ENCODE assay signal across 11 cellular contexts in genomic region chr10:124693396-124693795, GRCh38. TPM values are rescaled to one million over a fixed set of nuclear protein-coding genes. Genes with fewer than 3 reads are reported as not detected.
DNase-seq lines count a peak whose midpoint lies in the region; ATAC-seq and TF ChIP-seq lines count a peak whose summit lies in the region.
"Had no signal": no experiment of that assay in that cellular context is flagged by ENCODE, and none has a peak within 500 bp of the region (broad histone marks: within the 10 kb centered on the region; RNA-seq: fewer than 3 reads in every experiment).

No MANE protein-coding gene starts in this region.

- H3K4me1 ChIP-seq in CD8-positive, alpha-beta T cell (ENCODE audit: insufficient read depth, low read length) = peaks cover 65% of the 10 kb centered on the region

- in situ Hi-C loops in KBM-7 (cut with MboI; ENCODE audit: low pct_unique_long_range_greater_than_20kb, low sequenced_read_pairs) = no loop called here

- DNase-seq in CD8-positive, alpha-beta T cell = no peak
- DNase-seq in NCI-H187 treated with DMSO at 0.1 percent for 48 hours (lab: John Stamatoyannopoulos, UW) = peak; percentile 63
- no peak for DNase-seq in activated naive CD8-positive, alpha-beta T cell treated with anti-CD3 and anti-CD28 coated beads for 36 hours
- DNase-seq in naive B cell = no peak
- DNase-seq in ecto neural progenitor cell (ENCODE audit: low spot score) = no peak
- no peak for DNase-seq in KBM-7
- DNase-seq: activated effector memory CD4-positive, alpha-beta T cell treated with anti-CD3 and anti-CD28 coated beads, Interleukin-2, amount 50 U/mL, for 16 hours; GM23248; retina had no signal

- no peak overlapping the region for H3K27ac ChIP-seq in CD8-positive, alpha-beta T cell (ENCODE audit: low read depth, low read length)
- H3K27ac ChIP-seq: GM23248 had no signal

- H3K27ac Mint-ChIP-seq in CD8-positive, alpha-beta T cell = peak overlapping the region; percentile 87
- H3K27ac Mint-ChIP-seq in activated naive CD8-positive, alpha-beta T cell treated with anti-CD3 and anti-CD28 coated beads for 36 hours = peak overlapping the region; percentile 65
- peak overlapping the region; percentile 93 to 99 (median 96) for H3K27ac Mint-ChIP-seq in naive B cell

- H3K36me3 Mint-ChIP-seq in CD8-positive, alpha-beta T cell = peaks cover 49% of the 10 kb centered on the region
- H3K36me3 Mint-ChIP-seq in activated naive CD8-positive, alpha-beta T cell treated with anti-CD3 and anti-CD28 coated beads for 36 hours = peaks cover 23% of the 10 kb centered on the region
- H3K36me3 Mint-ChIP-seq in naive B cell = peaks cover 9 to 15% of the 10 kb centered on the region in 2 donors

- POLR2A ChIA-PET in CD8-positive, alpha-beta T cell (lab: Charles Lee) = interaction anchor here (1.1 to 1.4 kb wide), 2 partner anchors 15 to 52 kb away, joined by 3 read pairs; no protein-coding TSS in a partner anchor

- H3K9me3 ChIP-seq in CD8-positive, alpha-beta T cell (ENCODE audit: low read length) = no peaks in the 10 kb centered on the region

- no peak for ATAC-seq in CD8-positive, alpha-beta T cell
- ATAC-seq in naive B cell (ENCODE audit: low read depth in 2 of 2) = no peak
- ATAC-seq in HG02981 (IDR thresholded peaks at IDR 0.05; ENCODE audit: unreplicated experiment) = no peak
- no peak for ATAC-seq in GM19455 (IDR thresholded peaks at IDR 0.05; ENCODE audit: unreplicated experiment)

- H3K27me3 ChIP-seq in CD8-positive, alpha-beta T cell (ENCODE audit: insufficient read depth, low read length) = no peaks in the 10 kb centered on the region

- no peaks in the 10 kb centered on the region for H3K9me3 Mint-ChIP-seq in CD8-positive, alpha-beta T cell
- no peaks in the 10 kb centered on the region for H3K9me3 Mint-ChIP-seq in activated naive CD8-positive, alpha-beta T cell treated with anti-CD3 and anti-CD28 coated beads for 36 hours
- no peaks in the 10 kb centered on the region for H3K9me3 Mint-ChIP-seq in naive B cell

- no peak overlapping the region for H3K4me3 ChIP-seq in CD8-positive, alpha-beta T cell (ENCODE audit: low read depth, low read length)
- H3K4me3 ChIP-seq: GM23248 had no signal

- intact Hi-C loops in CD8-positive, alpha-beta T cell (cut with DNase I, micrococcal nuclease) = no loop called here

- H3K36me3 ChIP-seq in CD8-positive, alpha-beta T cell (ENCODE audit: insufficient read depth, low read length) = peaks cover 4% of the 10 kb centered on the region

- peaks cover 82% of the 10 kb centered on the region for H3K4me1 Mint-ChIP-seq in CD8-positive, alpha-beta T cell (ENCODE audit: low read depth)
- H3K4me1 Mint-ChIP-seq in activated naive CD8-positive, alpha-beta T cell treated with anti-CD3 and anti-CD28 coated beads for 36 hours = peaks cover 72% of the 10 kb centered on the region
- peaks cover 54 to 78% (median 71%) of the 10 kb centered on the region in 3 donors for H3K4me1 Mint-ChIP-seq in naive B cell

- CTCF ChIA-PET in CD8-positive, alpha-beta T cell (lab: Charles Lee) = interaction anchor here (1.0 to 2.0 kb wide), 5 partner anchors 9 to 52 kb away, joined by 3 to 12 read pairs (median 6); no protein-coding TSS in a partner anchor

- TF ChIP-seq CTCF in CD8-positive, alpha-beta T cell (IDR thresholded peaks at IDR 0.05) = no peak

- no peaks in the 10 kb centered on the region for H3K27me3 Mint-ChIP-seq in CD8-positive, alpha-beta T cell (ENCODE audit: low read depth)
- H3K27me3 Mint-ChIP-seq in activated naive CD8-positive, alpha-beta T cell treated with anti-CD3 and anti-CD28 coated beads for 36 hours = no peaks in the 10 kb centered on the region
- no peaks in the 10 kb centered on the region for H3K27me3 Mint-ChIP-seq in naive B cell

- H3K4me3 Mint-ChIP-seq in CD8-positive, alpha-beta T cell = no peak overlapping the region
- H3K4me3 Mint-ChIP-seq in activated naive CD8-positive, alpha-beta T cell treated with anti-CD3 and anti-CD28 coated beads for 36 hours = no peak overlapping the region
- H3K4me3 Mint-ChIP-seq in naive B cell = peak overlapping the region in 4 of 8 donors; percentile 1 to 66 (median 30)

RNA-seq across cellular contexts. Expression of gene FAM53B, which starts 50.8 kb away (rescaled TPM):
- total RNA-seq in CD8-positive, alpha-beta T cell = 10 to 100 TPM; 51.9 to 57.1 TPM
- total RNA-seq in activated naive CD8-positive, alpha-beta T cell treated with anti-CD3 and anti-CD28 coated beads for 36 hours = 1 to 10 TPM; 8.7 to 9.6 TPM
- 100 to 1,000 TPM in 1 of 6 donors, 10 to 100 TPM in 5; 19.6 to 141 (median 31.5) TPM for polyA plus RNA-seq in naive B cell (ENCODE audit: low read depth in 6 of 6)

Comparison
In these comparisons a context has a peak if more than half of its experiments do, and no peak if none do; other contexts are left out.
1. RNA of gene FAM53B, which starts 50.8 kb away (total RNA-seq): 51.9 to 57.1 TPM in CD8-positive, alpha-beta T cell; 8.7 to 9.6 TPM in activated naive CD8-positive, alpha-beta T cell treated with anti-CD3 and anti-CD28 coated beads for 36 hours; every median in the first group is over 4 times any median in the second.
2. Peak in every context shown above with its lines, with median percentiles within 50 percentile points of each other: H3K27ac Mint-ChIP-seq.